Comparison of ENCODE assay signal across 26 cellular contexts in genomic region chr5:72032769-72033168, GRCh38.
DNase-seq lines count a peak whose midpoint lies in the region; ATAC-seq and TF ChIP-seq lines count a peak whose summit lies in the region.
"Had no signal": no experiment of that assay in that cellular context is flagged by ENCODE, and none has a peak within 500 bp of the region (broad histone marks: within the 10 kb centered on the region; RNA-seq: fewer than 3 reads in every experiment).

No MANE protein-coding gene starts in this region.

- no peak overlapping the region for H4K8ac ChIP-seq in mesendoderm (ENCODE audit: low read depth, low read length)

- H2BK5ac ChIP-seq in mesendoderm (ENCODE audit: low read length), result no peak overlapping the region

- no peaks in the 10 kb centered on the region for H3K4me1 ChIP-seq in mesendoderm (ENCODE audit: control insufficient read depth, low read depth, low read length)
- H3K4me1 ChIP-seq in esophagus muscularis mucosa, result no peaks in the 10 kb centered on the region
- H3K4me1 ChIP-seq: heart right ventricle had no signal

- H3K27ac ChIP-seq in mesendoderm (ENCODE audit: low read depth, low read length), result no peak overlapping the region
- H3K27ac ChIP-seq in esophagus muscularis mucosa (replicated peaks in 1 of 4), result no peak overlapping the region
- H3K27ac ChIP-seq: heart right ventricle, KMS-11, RWPE1, VCaP had no signal

- no peak overlapping the region for H3K4me3 ChIP-seq in H7 (ENCODE audit: insufficient read depth, low read depth, low read length)
- no peak overlapping the region for H3K4me3 ChIP-seq in mesendoderm (ENCODE audit: low read length)
- H3K4me3 ChIP-seq in esophagus muscularis mucosa, result no peak overlapping the region
- H3K4me3 ChIP-seq: heart right ventricle, mucosa of descending colon had no signal

- H3K4me2 ChIP-seq in mesendoderm (ENCODE audit: low read length), result no peak overlapping the region
- H3K4me2 ChIP-seq: KMS-11 had no signal

- TF ChIP-seq EP300 in esophagus muscularis mucosa (IDR thresholded peaks at IDR 0.05), result no peak

- no peaks in the 10 kb centered on the region for H3K9me3 ChIP-seq in esophagus muscularis mucosa
- H3K9me3 ChIP-seq: mucosa of descending colon had no signal

- no peak for ATAC-seq in GM21723 (IDR thresholded peaks at IDR 0.05; ENCODE audit: unreplicated experiment)
- ATAC-seq: activated CD8-positive, alpha-beta T cell treated with anti-CD3 and anti-CD28 coated beads, Interleukin-2, amount 10 ng/mL, durations not matched to agents 7 days and 5 days; activated T-helper 17 cell treated with anti-CD3 and anti-CD28 coated beads, Interleukin-2, amount 50 U/mL, for 72 hours; heart right ventricle; mucosa of descending colon; natural killer cell; stimulated activated effector memory CD8-positive, alpha-beta T cell treated with anti-CD3 and anti-CD28 coated beads, Interleukin-12 subunit alpha, Interleukin-12 subunit beta, amount 100 ng/mL, for 72 hours had no signal

- no peak for TF ChIP-seq CTCF in esophagus muscularis mucosa (IDR thresholded peaks at IDR 0.05)

- no peak for TF ChIP-seq POLR2A in esophagus muscularis mucosa (IDR thresholded peaks at IDR 0.05; ENCODE audit: low read depth)

- no CpG with 5 or more reads among the region's 4 CpGs for WGBS in mesendoderm (ENCODE audit: extremely low coverage, insufficient coverage, low lambda C conversion rate)
- 71% methylated on average over 4 of the region's 4 CpGs for WGBS in esophagus muscularis mucosa

- no peak overlapping the region for H3K18ac ChIP-seq in mesendoderm (ENCODE audit: low read length)

- H3K4ac ChIP-seq in mesendoderm (ENCODE audit: low read depth, low read length), result no peak overlapping the region

- no peak overlapping the region for H3K23ac ChIP-seq in mesendoderm (ENCODE audit: low read length)

- intact Hi-C loops in esophagus muscularis mucosa (cut with DNase I), result no loop called here

- no peak overlapping the region for H3K9ac ChIP-seq in mesendoderm (ENCODE audit: low read length)
- H3K9ac ChIP-seq: KMS-11 had no signal

- no peak overlapping the region for H4K5ac ChIP-seq in mesendoderm (ENCODE audit: low read length)

- H3K56ac ChIP-seq in mesendoderm (ENCODE audit: low read length), result no peak overlapping the region

- peak; percentile 8 for DNase-seq in NCI-H1092 treated with DMSO at 0.1 percent for 48 hours (lab: John Stamatoyannopoulos, UW)
- no peak for DNase-seq in NCI-H1092 (lab: John Stamatoyannopoulos, UW)
- peak; percentile 37 for DNase-seq in H7
- DNase-seq in NCI-H748 treated with DMSO at 0.1 percent for 48 hours (lab: John Stamatoyannopoulos, UW), result peak; percentile 81
- peak; percentile 26 for DNase-seq in mesendoderm
- no peak for DNase-seq in esophagus muscularis mucosa (ENCODE audit: extremely low spot score)
- no peak for DNase-seq in SHP77 (lab: John Stamatoyannopoulos, UW)
- DNase-seq: activated CD4-positive, alpha-beta T cell treated with anti-CD3 and anti-CD28 coated beads for 4 hours; activated CD8-positive, alpha-beta T cell treated with anti-CD3 and anti-CD28 coated beads, Interleukin-2, amount 10 ng/mL, durations not matched to agents 7 days and 5 days; amygdala; Calu3; heart right ventricle; MM.1S; mucosa of descending colon; natural killer cell; NCI-H1436; NCI-H2107; NCI-H526 treated with DMSO at 0.1 percent for 48 hours; stimulated activated CD4-positive, alpha-beta T cell treated with anti-CD3 and anti-CD28 coated beads, Interleukin-15, amount 100 ng/mL, for 24 hours; T1000 had no signal

- H3K79me2 ChIP-seq in mesendoderm (ENCODE audit: control insufficient read depth, insufficient read depth, low read length), result no peaks in the 10 kb centered on the region

- H3K36me3 ChIP-seq in H7 (replicated peaks; ENCODE audit: control insufficient read depth, insufficient read depth, low read length) (no peaks in the 10 kb centered on the region), mesendoderm (ENCODE audit: control insufficient read depth, insufficient read depth, low read length) (no peaks in the 10 kb centered on the region), esophagus muscularis mucosa (no peaks in the 10 kb centered on the region)
- H3K36me3 ChIP-seq: heart right ventricle had no signal

- no peaks in the 10 kb centered on the region for H3K27me3 ChIP-seq in H7 (ENCODE audit: control insufficient read depth, insufficient read depth, low read length)
- no peaks in the 10 kb centered on the region for H3K27me3 ChIP-seq in mesendoderm (ENCODE audit: insufficient read depth, low read length, poor library complexity)
- no peaks in the 10 kb centered on the region for H3K27me3 ChIP-seq in esophagus muscularis mucosa
- H3K27me3 ChIP-seq: heart right ventricle had no signal

- H2BK120ac ChIP-seq in mesendoderm (ENCODE audit: low read depth, low read length), result no peak overlapping the region

- no peaks in the 10 kb centered on the region for H3K79me1 ChIP-seq in mesendoderm (ENCODE audit: low read length)

- H2BK15ac ChIP-seq in mesendoderm (replicated peaks; ENCODE audit: low read depth), result no peak overlapping the region

- H2AK5ac ChIP-seq in mesendoderm (ENCODE audit: low read length), result no peak overlapping the region

Comparison
In these comparisons a context has a peak if more than half of its experiments do, and no peak if none do; other contexts are left out.
1. DNase-seq: peak in NCI-H1092 treated with DMSO at 0.1 percent for 48 hours (single experiment), H7 (single experiment), NCI-H748 treated with DMSO at 0.1 percent for 48 hours (single experiment) and mesendoderm (single experiment); none in NCI-H1092 (single experiment), esophagus muscularis mucosa (single experiment) and SHP77 (0 of 2).